1 cellular context compared by ENCODE assay signal in genomic region chr14:68715032-68715924, GRCh38.
TF ChIP-seq lines count a peak whose summit lies in the region.

No MANE protein-coding gene starts in this region.

TF ChIP-seq in HepG2, 621 proteins besides CTCF, POLR2A, EP300 and RAD21 (continued from another document):
- TF ChIP-seq PRDM15 (CRISPR knock-in tag; IDR thresholded peaks at IDR 0.05) (no peak), ZNF432 (CRISPR knock-in tag; IDR thresholded peaks at IDR 0.05; ENCODE audit: borderline replicate concordance) (no peak), TAF15 (IDR thresholded peaks at IDR 0.05; ENCODE audit: low read depth, low read length, poor library complexity, severe bottlenecking) (no peak), ADNP (CRISPR knock-in tag; IDR thresholded peaks at IDR 0.05) (0 out of 2 replicates have a peak, but pooled peaks have one; percentile 50)
- TF ChIP-seq, protein P1, sequence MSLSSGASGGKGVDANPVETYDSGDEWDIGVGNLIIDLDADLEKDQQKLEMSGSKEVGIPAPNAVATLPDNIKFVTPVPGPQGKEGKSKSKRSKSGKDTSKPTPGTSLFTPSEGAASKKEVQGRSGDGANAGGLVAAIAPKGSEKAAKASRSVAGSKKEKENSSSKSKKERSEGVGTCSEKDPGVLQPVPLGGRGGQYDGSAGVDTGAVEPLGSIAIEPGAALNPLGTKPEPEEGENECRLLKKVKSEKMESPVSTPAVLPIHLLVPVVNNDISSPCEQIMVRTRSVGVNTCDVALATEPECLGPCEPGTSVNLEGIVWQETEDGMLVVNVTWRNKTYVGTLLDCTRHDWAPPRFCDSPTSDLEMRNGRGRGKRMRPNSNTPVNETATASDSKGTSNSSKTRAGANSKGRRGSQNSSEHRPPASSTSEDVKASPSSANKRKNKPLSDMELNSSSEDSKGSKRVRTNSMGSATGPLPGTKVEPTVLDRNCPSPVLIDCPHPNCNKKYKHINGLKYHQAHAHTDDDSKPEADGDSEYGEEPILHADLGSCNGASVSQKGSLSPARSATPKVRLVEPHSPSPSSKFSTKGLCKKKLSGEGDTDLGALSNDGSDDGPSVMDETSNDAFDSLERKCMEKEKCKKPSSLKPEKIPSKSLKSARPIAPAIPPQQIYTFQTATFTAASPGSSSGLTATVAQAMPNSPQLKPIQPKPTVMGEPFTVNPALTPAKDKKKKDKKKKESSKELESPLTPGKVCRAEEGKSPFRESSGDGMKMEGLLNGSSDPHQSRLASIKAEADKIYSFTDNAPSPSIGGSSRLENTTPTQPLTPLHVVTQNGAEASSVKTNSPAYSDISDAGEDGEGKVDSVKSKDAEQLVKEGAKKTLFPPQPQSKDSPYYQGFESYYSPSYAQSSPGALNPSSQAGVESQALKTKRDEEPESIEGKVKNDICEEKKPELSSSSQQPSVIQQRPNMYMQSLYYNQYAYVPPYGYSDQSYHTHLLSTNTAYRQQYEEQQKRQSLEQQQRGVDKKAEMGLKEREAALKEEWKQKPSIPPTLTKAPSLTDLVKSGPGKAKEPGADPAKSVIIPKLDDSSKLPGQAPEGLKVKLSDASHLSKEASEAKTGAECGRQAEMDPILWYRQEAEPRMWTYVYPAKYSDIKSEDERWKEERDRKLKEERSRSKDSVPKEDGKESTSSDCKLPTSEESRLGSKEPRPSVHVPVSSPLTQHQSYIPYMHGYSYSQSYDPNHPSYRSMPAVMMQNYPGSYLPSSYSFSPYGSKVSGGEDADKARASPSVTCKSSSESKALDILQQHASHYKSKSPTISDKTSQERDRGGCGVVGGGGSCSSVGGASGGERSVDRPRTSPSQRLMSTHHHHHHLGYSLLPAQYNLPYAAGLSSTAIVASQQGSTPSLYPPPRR (CRISPR knock-in tag; IDR thresholded peaks at IDR 0.05; ENCODE audit: borderline replicate concordance): no peak
